In the genomic region with DNA sequence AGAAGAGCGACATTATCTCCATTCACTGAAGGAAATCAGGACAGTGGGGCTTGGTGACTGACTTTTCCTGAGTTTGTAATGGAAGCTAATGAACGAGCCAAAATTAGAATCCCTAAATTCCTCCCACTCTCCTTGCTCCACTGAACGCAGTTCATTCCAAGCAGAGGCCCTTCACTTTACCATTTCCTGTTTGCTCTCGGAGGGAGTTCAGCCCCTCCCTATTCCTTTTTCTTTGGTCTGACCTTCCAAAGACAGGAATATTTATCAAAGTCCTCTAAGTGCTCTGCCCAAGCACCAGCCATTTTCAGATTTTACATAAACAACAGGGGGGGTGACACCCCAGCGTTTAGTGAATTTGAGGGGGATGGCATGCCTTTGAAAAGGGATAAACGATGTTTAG, we compare ENCODE assay signal across 20 cellular contexts. TPM values are rescaled to one million over a fixed set of nuclear protein-coding genes. Genes with fewer than 3 reads are reported as not detected.
A peak's percentile ranks its signal among the peaks of the same experiment; 100 is the strongest.
DNase-seq lines count a peak whose midpoint lies in the region; TF ChIP-seq lines count a peak whose summit lies in the region.
"Had no signal": no experiment of that assay in that cellular context is flagged by ENCODE, and none has a peak within 500 bp of the region (broad histone marks: within the 10 kb centered on the region; RNA-seq: fewer than 3 reads in every experiment).

No MANE protein-coding gene starts in this region.

- H3K27ac ChIP-seq in iPS-20b (ENCODE audit: low read length) = peak overlapping the region; percentile 83
- H3K27ac ChIP-seq in neuronal stem cell (replicated peaks; ENCODE audit: low read length) = no peak overlapping the region
- no peak overlapping the region for H3K27ac ChIP-seq in esophagus squamous epithelium
- H3K27ac ChIP-seq: transverse colon had no signal

- H3K27me3 ChIP-seq in H7 (ENCODE audit: control insufficient read depth, insufficient read depth, low read length) (no peaks in the 10 kb centered on the region), iPS-20b (ENCODE audit: insufficient read depth, low read length) (peaks cover 16% of the 10 kb centered on the region; the same call in 1 of the 2 replicates), neuronal stem cell (ENCODE audit: control insufficient read depth in 3 of 3, insufficient read depth in 3 of 3, low read depth in 1 of 3, low read length in 3 of 3) (peaks cover 0 to 87% (median 0%) of the 10 kb centered on the region in 3 experiments), esophagus squamous epithelium (peaks cover 0 to 8% (median 0%) of the 10 kb centered on the region in 4 donors)
- H3K27me3 ChIP-seq: transverse colon had no signal

- intact Hi-C loops in esophagus squamous epithelium (cut with DNase I) = no loop called here

- no peak overlapping the region for H3K4me3 ChIP-seq in H7 (ENCODE audit: insufficient read depth, low read depth, low read length)
- peak overlapping the region; percentile 30; the same call in 1 of the 2 replicates for H3K4me3 ChIP-seq in iPS-20b (ENCODE audit: low read length)
- H3K4me3 ChIP-seq in neuronal stem cell (ENCODE audit: low read length in 2 of 2) = no peak overlapping the region
- no peak overlapping the region for H3K4me3 ChIP-seq in esophagus squamous epithelium
- H3K4me3 ChIP-seq: transverse colon had no signal

- H2BK5ac ChIP-seq in neuronal stem cell (ENCODE audit: low read length) = no peak overlapping the region

- DNase-seq in H7 (peak; percentile 30), NCI-H748 (lab: John Stamatoyannopoulos, UW; ENCODE audit: unreplicated experiment) (peak; percentile 42), neuronal stem cell (ENCODE audit: low spot score) (no peak), NCI-H146 treated with DMSO at 0.1 percent for 48 hours (lab: John Stamatoyannopoulos, UW; ENCODE audit: unreplicated experiment) (no peak), esophagus squamous epithelium (lab: John Stamatoyannopoulos, UW) (no peak), NCI-H146 (lab: John Stamatoyannopoulos, UW) (no peak)
- no peak for DNase-seq in stimulated activated CD4-positive, alpha-beta T cell treated with anti-CD3 and anti-CD28 coated beads, Interleukin-12 subunit alpha, Interleukin-12 subunit beta, amount 100 ng/mL, for 4 hours
- DNase-seq: activated CD8-positive, alpha-beta memory T cell treated with anti-CD3 and anti-CD28 coated beads, Interleukin-2, amount 10 ng/mL, durations not matched to agents 7 days and 5 days; activated naive CD4-positive, alpha-beta T cell treated with Interleukin-2 at 50 U/mL for 16 hours; effector CD8-positive, alpha-beta T cell; EL; islet precursor cell; naive thymus-derived CD4-positive, alpha-beta T cell; NCI-H1092; NCI-H510A treated with DMSO at 0.1 percent for 48 hours; stimulated activated CD4-positive, alpha-beta T cell treated with anti-CD3 and anti-CD28 coated beads, Interleukin-4, amount 100 ng/mL, for 4 hours; transverse colon; WERI-Rb-1 had no signal

- TF ChIP-seq CTCF in esophagus squamous epithelium (IDR thresholded peaks at IDR 0.05) = no peak

- no peak overlapping the region for H3K4me2 ChIP-seq in neuronal stem cell (ENCODE audit: insufficient read depth, low read length, poor library complexity, severe bottlenecking)

- no peak overlapping the region for H4K91ac ChIP-seq in neuronal stem cell (ENCODE audit: low read depth, low read length, poor library complexity)

- no CpG with 5 or more reads among the region's 6 CpGs for WGBS in neuronal stem cell (ENCODE audit: extremely low coverage in 2 of 2, insufficient read length in 2 of 2, insufficient replicate concordance in 1 of 2), 2 donors
- 28 to 46% methylated on average over 6 of the region's 6 CpGs for WGBS in esophagus squamous epithelium, 2 donors

- no peak overlapping the region for H4K8ac ChIP-seq in neuronal stem cell (ENCODE audit: low read depth, low read length)

- H2BK12ac ChIP-seq in neuronal stem cell (ENCODE audit: low read length) = no peak overlapping the region

- no peaks in the 10 kb centered on the region for H3K36me3 ChIP-seq in H7 (replicated peaks; ENCODE audit: control insufficient read depth, insufficient read depth, low read length)
- no peaks in the 10 kb centered on the region for H3K36me3 ChIP-seq in iPS-20b (ENCODE audit: insufficient read depth, low read depth, low read length)
- no peaks in the 10 kb centered on the region for H3K36me3 ChIP-seq in neuronal stem cell (replicated peaks in 1 of 2; ENCODE audit: control insufficient read depth in 2 of 2, insufficient read depth in 2 of 2, low read length in 2 of 2)
- no peaks in the 10 kb centered on the region for H3K36me3 ChIP-seq in esophagus squamous epithelium
- H3K36me3 ChIP-seq: transverse colon, WERI-Rb-1 had no signal

- no peak for TF ChIP-seq POLR2A in esophagus squamous epithelium (IDR thresholded peaks at IDR 0.05)

- no peak overlapping the region for H3K14ac ChIP-seq in neuronal stem cell (ENCODE audit: low read length)

- no peak overlapping the region for H2AK5ac ChIP-seq in neuronal stem cell (ENCODE audit: low read depth, low read length)

- peak overlapping the region; percentile 6 for H2AFZ ChIP-seq in neuronal stem cell (ENCODE audit: low read length)

- no peak overlapping the region for H3K18ac ChIP-seq in neuronal stem cell (ENCODE audit: low read length)

- H2BK15ac ChIP-seq in neuronal stem cell (ENCODE audit: low read length) = no peak overlapping the region

- H3K23ac ChIP-seq in neuronal stem cell (ENCODE audit: low read depth, low read length, poor library complexity) = no peak overlapping the region

- H3K9ac ChIP-seq in iPS-20b (ENCODE audit: low read depth, low read length) (peak overlapping the region; percentile 59; the same call in 1 of the 2 replicates), neuronal stem cell (ENCODE audit: low read depth, low read length, poor library complexity) (no peak overlapping the region)

- no peaks in the 10 kb centered on the region for H3K79me1 ChIP-seq in neuronal stem cell (ENCODE audit: low read depth, low read length)

- H3K4ac ChIP-seq in neuronal stem cell (ENCODE audit: low read length) = no peak overlapping the region

- H3K4me1 ChIP-seq in iPS-20b (ENCODE audit: insufficient read depth, low read length) = peaks cover 21% of the 10 kb centered on the region
- H3K4me1 ChIP-seq in neuronal stem cell (ENCODE audit: control insufficient read depth in 2 of 2, insufficient read depth in 1 of 2, low read depth in 1 of 2, low read length in 2 of 2) = peaks cover 5 to 17% of the 10 kb centered on the region in 2 donors
- H3K4me1 ChIP-seq in esophagus squamous epithelium = no peaks in the 10 kb centered on the region
- H3K4me1 ChIP-seq: transverse colon had no signal

- no peak overlapping the region for H2BK120ac ChIP-seq in neuronal stem cell (ENCODE audit: low read depth, low read length)

- H3K9me3 ChIP-seq in iPS-20b (ENCODE audit: insufficient read depth, low read depth, low read length) = no peaks in the 10 kb centered on the region
- no peaks in the 10 kb centered on the region for H3K9me3 ChIP-seq in neuronal stem cell (replicated peaks in 1 of 2; ENCODE audit: control insufficient read depth in 2 of 2, insufficient read depth in 1 of 2, low read depth in 1 of 2, low read length in 2 of 2)
- H3K9me3 ChIP-seq in esophagus squamous epithelium = no peaks in the 10 kb centered on the region
- H3K9me3 ChIP-seq: transverse colon had no signal

RNA-seq across cellular contexts. Expression of a gene that starts 24.0 kb away (rescaled TPM):
- total RNA-seq in H7 (2014; rRNA removed; shearing (Covaris generic)) = 54.4 and 81.5 TPM in 2 replicates
- 21.8 TPM for polyA plus RNA-seq in neuronal stem cell (2013, experiment 1 of 2)
- polyA plus RNA-seq in neuronal stem cell (2013, experiment 2 of 2) = 22.1 TPM
- total RNA-seq in esophagus squamous epithelium = 10 to 100 TPM in 3 of 4 donors, 1 to 10 TPM in 1; 3.7 to 42.2 (median 15.2) TPM
- polyA plus RNA-seq: CD14-positive monocyte; naive thymus-derived CD4-positive, alpha-beta T cell had no signal

Comparison
In these comparisons a context has a peak if more than half of its experiments do, and no peak if none do; other contexts are left out.
1. DNase-seq: peak in H7 (single experiment) and NCI-H748 (single experiment); none in neuronal stem cell (single experiment), NCI-H146 treated with DMSO at 0.1 percent for 48 hours (single experiment), esophagus squamous epithelium (single experiment), stimulated activated CD4-positive, alpha-beta T cell treated with anti-CD3 and anti-CD28 coated beads, Interleukin-12 subunit alpha, Interleukin-12 subunit beta, amount 100 ng/mL, for 4 hours (single experiment) and NCI-H146 (single experiment).